ENCODE assay signal across 8 cellular contexts in the genomic region with DNA sequence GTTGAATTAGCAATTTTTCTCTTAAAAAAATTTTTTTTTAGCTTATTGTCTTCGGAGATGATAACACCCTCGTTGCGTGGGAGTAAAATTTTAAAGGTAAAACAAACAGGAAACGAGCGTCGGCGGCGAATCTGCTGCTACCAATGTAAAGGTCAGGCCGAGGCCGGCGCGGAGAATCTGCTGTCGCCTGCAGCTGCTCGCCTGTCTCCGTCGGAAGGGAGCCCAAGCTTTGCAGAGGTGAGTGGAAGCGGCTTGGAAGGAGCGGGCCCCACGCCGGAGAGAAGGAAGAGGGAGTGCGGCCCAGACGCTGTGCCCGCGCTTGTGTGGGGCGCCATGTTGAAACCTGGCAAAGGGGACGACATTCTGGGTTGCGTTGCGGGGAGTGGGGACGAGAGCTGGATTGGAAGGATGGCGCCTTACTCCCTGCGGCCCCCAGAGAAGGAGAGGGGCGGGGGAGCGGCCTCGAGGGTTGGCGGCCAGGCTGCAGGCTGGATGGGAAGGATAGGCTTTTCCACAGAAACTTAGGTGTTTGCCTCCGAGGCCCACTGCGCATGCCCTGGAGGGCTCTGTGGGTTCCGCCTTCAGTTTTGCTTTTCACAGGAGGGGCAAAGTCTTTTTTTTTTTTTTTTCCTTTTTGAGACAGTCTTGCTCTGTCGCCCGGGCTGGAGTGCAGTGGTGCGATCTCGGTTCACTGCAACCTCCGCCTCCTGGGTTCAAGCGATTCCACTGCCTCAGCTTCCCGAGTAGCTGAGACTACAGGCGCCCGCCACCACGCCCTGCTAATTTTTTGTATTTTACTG. TPM values are rescaled to one million over a fixed set of nuclear protein-coding genes. Genes with fewer than 3 reads are reported as not detected.
A peak's percentile ranks its signal among the peaks of the same experiment; 100 is the strongest.
DNase-seq lines count a peak whose midpoint lies in the region; ATAC-seq and TF ChIP-seq lines count a peak whose summit lies in the region.

A gene with protein sequence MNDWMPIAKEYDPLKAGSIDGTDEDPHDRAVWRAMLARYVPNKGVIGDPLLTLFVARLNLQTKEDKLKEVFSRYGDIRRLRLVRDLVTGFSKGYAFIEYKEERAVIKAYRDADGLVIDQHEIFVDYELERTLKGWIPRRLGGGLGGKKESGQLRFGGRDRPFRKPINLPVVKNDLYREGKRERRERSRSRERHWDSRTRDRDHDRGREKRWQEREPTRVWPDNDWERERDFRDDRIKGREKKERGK (plus strand): TSS at position 160 of the 800 bp plus-strand sequence. CDS start 7,402 bp downstream, outside the sequence.

- H3K4me3 ChIP-seq in LNCaP clone FGC (ENCODE audit: low read depth, low read length) (peak within 1 kb of the TSS; percentile 96), fibroblast of villous mesenchyme (ENCODE audit: low read depth, low read length) (peak within 1 kb of the TSS; percentile 91)

- CTCF ChIA-PET in Calu3 (lab: Charles Lee): no interaction called here

- H3K9me3 Mint-ChIP-seq in Calu3 (ENCODE audit: low read depth, unreplicated experiment): no peaks in the 10 kb centered on the region
- no peaks in the 10 kb centered on the region for H3K9me3 Mint-ChIP-seq in nephron progenitor cell

- H3K4me3 Mint-ChIP-seq in Calu3 (ENCODE audit: low read depth, unreplicated experiment) (peak within 1 kb of the TSS; percentile 98), nephron progenitor cell (peak within 1 kb of the TSS; percentile 99)

- DNase-seq in Calu3: peak; percentile 78
- peak; percentile 56 for DNase-seq in LNCaP clone FGC (ENCODE audit: low read depth)
- peak; percentile 81 for DNase-seq in SHP77 treated with DMSO at 0.1 percent for 48 hours (lab: John Stamatoyannopoulos, UW)
- peak; percentile 62 for DNase-seq in activated gamma-delta T cell (lab: John Stamatoyannopoulos, UW)
- peak; percentile 88 for DNase-seq in fibroblast of villous mesenchyme (ENCODE audit: low read depth)
- peak; percentile 77 for DNase-seq in nephron progenitor cell
- DNase-seq in stimulated activated naive CD8-positive, alpha-beta T cell treated with anti-CD3 and anti-CD28 coated beads, Interleukin-15, Interleukin-2, amounts not matched to agents 100 U/mL and 50 U/mL, for 24 hours: peak; percentile 83

- H3K4me1 Mint-ChIP-seq in Calu3 (ENCODE audit: low read depth, unreplicated experiment) (peaks cover 8% of the 10 kb centered on the region), nephron progenitor cell (peaks cover 20% of the 10 kb centered on the region)

- TF ChIP-seq CTCF in Calu3 (IDR thresholded peaks at IDR 0.05; ENCODE audit: unreplicated experiment) (no peak), LNCaP clone FGC (IDR thresholded peaks at IDR 0.05; ENCODE audit: control insufficient read depth, extremely low read depth, insufficient read depth) (no peak), fibroblast of villous mesenchyme (IDR thresholded peaks at IDR 0.05; ENCODE audit: insufficient read depth, low read depth, low read length) (no peak), nephron progenitor cell (IDR thresholded peaks at IDR 0.05) (no peak)

- TSS peak; percentile 61 for BruUV-seq in Calu3 (replicated peaks; lab: Mats Ljungman, UMichigan)

- H3K27me3 Mint-ChIP-seq in Calu3 (ENCODE audit: unreplicated experiment) (no peaks in the 10 kb centered on the region), nephron progenitor cell (ENCODE audit: low read depth, poor library complexity) (peaks cover 4% of the 10 kb centered on the region)

- H3K27ac Mint-ChIP-seq in Calu3 (ENCODE audit: unreplicated experiment): peak within 1 kb of the TSS; percentile 99
- peak within 1 kb of the TSS; percentile 100 for H3K27ac Mint-ChIP-seq in nephron progenitor cell

- H3K36me3 Mint-ChIP-seq in Calu3 (ENCODE audit: insufficient read depth, unreplicated experiment): peaks cover 24% of the 10 kb centered on the region
- H3K36me3 Mint-ChIP-seq in nephron progenitor cell (ENCODE audit: low read depth): peaks cover 27% of the 10 kb centered on the region

- intact Hi-C loops in Calu3 (cut with micrococcal nuclease; ENCODE audit: unreplicated experiment): no loop called here

- ATAC-seq in GM21528 (IDR thresholded peaks at IDR 0.05; ENCODE audit: low FRiP score, unreplicated experiment): peak; percentile 45
- peak; percentile 85 for ATAC-seq in stimulated activated naive CD8-positive, alpha-beta T cell treated with anti-CD3 and anti-CD28 coated beads, Interleukin-15, Interleukin-2, amounts not matched to agents 100 U/mL and 50 U/mL, for 24 hours

RNA-seq across cellular contexts. Expression of the gene that starts here (rescaled TPM):
- total RNA-seq in Calu3 (2022): 26.9 and 34.9 TPM in 2 replicates
- total RNA-seq in fibroblast of villous mesenchyme: 14.8 and 20.7 TPM in 2 replicates

Comparison
In these comparisons a context has a peak if more than half of its experiments do, and no peak if none do; other contexts are left out.
1. Peak in every context shown above with its lines: DNase-seq, ATAC-seq and H3K4me3 ChIP-seq.